ENCODE assay signal across 31 cellular contexts in genomic region chr19:12754465-12755196, GRCh38. TPM values are rescaled to one million over a fixed set of nuclear protein-coding genes. Genes with fewer than 3 reads are reported as not detected.
"Had no signal": no experiment of that assay in that cellular context is flagged by ENCODE, and none has a peak within 500 bp of the region (broad histone marks: within the 10 kb centered on the region; RNA-seq: fewer than 3 reads in every experiment).

No MANE protein-coding gene starts in this region.

- DNase-seq: activated CD4-positive, alpha-beta memory T cell treated with anti-CD3 and anti-CD28 coated beads, Interleukin-2, amount 10 ng/mL, durations not matched to agents 7 days and 5 days; activated CD4-positive, alpha-beta T cell treated with anti-CD3 and anti-CD28 coated beads for 36 hours; activated CD4-positive, alpha-beta T cell treated with anti-CD3 and anti-CD28 coated beads, Interleukin-2, amount 10 ng/mL, durations not matched to agents 24 days and 14 days; activated CD4-positive, alpha-beta T cell treated with anti-CD3 and anti-CD28 coated beads, Interleukin-2, amount 50 U/mL, for 4 hours; activated CD4-positive, CD25-positive, alpha-beta regulatory T cell; activated CD4-positive, CD25-positive, alpha-beta regulatory T cell treated with anti-CD3 and anti-CD28 coated beads, Interleukin-2, amount 50 U/mL, for 72 hours; activated effector memory CD4-positive, alpha-beta T cell treated with Interleukin-2 at 50 U/mL for 16 hours; activated gamma-delta T cell treated with Interleukin-2 at 50 U/mL for 16 hours; activated naive CD4-positive, alpha-beta T cell treated with anti-CD3 and anti-CD28 coated beads, Interleukin-2, amount 50 U/mL, for 16 hours; activated naive CD4-positive, alpha-beta T cell treated with Interleukin-2 at 50 U/mL for 16 hours; activated T-cell treated with anti-CD3 and anti-CD28 coated beads, Interleukin-2, amount 50 U/mL, for 4 hours; amniotic stem cell; anterior cingulate cortex; brain microvascular endothelial cell; cortex of kidney; dermis blood vessel endothelial cell; effector CD4-positive, alpha-beta T cell; effector memory CD8-positive, alpha-beta T cell; erythroblast; foreskin keratinocyte; gastrocnemius medialis; glutamatergic neuron; heart left ventricle; T-helper 2 cell had no signal

- H3K4me3 ChIP-seq: esophagus muscularis mucosa, gastrocnemius medialis, heart left ventricle had no signal

- H3K9me3 ChIP-seq: esophagus muscularis mucosa, gastrocnemius medialis, heart left ventricle had no signal

- H3K36me3 ChIP-seq: brain microvascular endothelial cell, esophagus muscularis mucosa, gastrocnemius medialis, heart left ventricle had no signal

- FAIRE-seq: astrocyte, bronchial epithelial cell, colon had no signal

- ATAC-seq: activated CD4-positive, alpha-beta T cell treated with anti-CD3 and anti-CD28 coated beads for 36 hours; activated T-cell treated with anti-CD3 and anti-CD28 coated beads, Interleukin-2, amount 50 U/mL, for 4 hours; activated T-helper 17 cell treated with anti-CD3 and anti-CD28 coated beads, Interleukin-2, amount 50 U/mL, for 72 hours; effector memory CD8-positive, alpha-beta T cell; foreskin keratinocyte; gastrocnemius medialis; heart left ventricle had no signal

- H3K27ac ChIP-seq: brain microvascular endothelial cell, esophagus muscularis mucosa, foreskin keratinocyte, gastrocnemius medialis, heart left ventricle had no signal

RNA-seq across cellular contexts. Expression of gene BEST2, which starts 3.0 kb away (rescaled TPM):
- total RNA-seq: activated CD4-positive, alpha-beta memory T cell treated with anti-CD3 and anti-CD28 coated beads, Interleukin-2, amount 10 ng/mL, durations not matched to agents 7 days and 5 days; activated CD4-positive, alpha-beta T cell treated with anti-CD3 and anti-CD28 coated beads for 36 hours; activated CD4-positive, alpha-beta T cell treated with anti-CD3 and anti-CD28 coated beads, Interleukin-2, amount 10 ng/mL, durations not matched to agents 24 days and 14 days; activated T-cell treated with anti-CD3 and anti-CD28 coated beads, Interleukin-2, amount 50 U/mL, for 4 hours; activated T-helper 17 cell treated with anti-CD3 and anti-CD28 coated beads, Interleukin-2, amount 50 U/mL, for 72 hours; astrocyte; bronchial epithelial cell; cardiac septum; chondrocyte; dermis blood vessel endothelial cell; esophagus muscularis mucosa; foreskin keratinocyte; heart left ventricle had no signal
- polyA plus RNA-seq: foreskin keratinocyte, heart left ventricle had no signal
